8 cellular contexts compared by ENCODE assay signal in genomic region chr17:17919169-17920107, GRCh38. TPM values are rescaled to one million over a fixed set of nuclear protein-coding genes. Genes with fewer than 3 reads are reported as not detected.
DNase-seq lines count a peak whose midpoint lies in the region; ATAC-seq and TF ChIP-seq lines count a peak whose summit lies in the region.

No MANE protein-coding gene starts in this region.

- H3K4me1 ChIP-seq in right atrium auricular region (peaks cover 0 to 56% of the 10 kb centered on the region in 2 donors), sigmoid colon (peaks cover 0 to 54% (median 47%) of the 10 kb centered on the region in 4 donors)

- H3K9me3 ChIP-seq in right atrium auricular region (no peaks in the 10 kb centered on the region), sigmoid colon (no peaks in the 10 kb centered on the region)

- H3K4me1 Mint-ChIP-seq in T-cell: peaks cover 23 to 28% (median 25%) of the 10 kb centered on the region in 3 donors

- TF ChIP-seq POLR2A in NB4 (IDR thresholded peaks at IDR 0.05; ENCODE audit: extremely low read depth, insufficient read length) (no peak), sigmoid colon (IDR thresholded peaks at IDR 0.05) (no peak)

- H3K9me3 Mint-ChIP-seq in T-cell: no peaks in the 10 kb centered on the region

- H3K27me3 ChIP-seq in right atrium auricular region (no peaks in the 10 kb centered on the region), sigmoid colon (no peaks in the 10 kb centered on the region)

- intact Hi-C loops in sigmoid colon (cut with DNase I): loop anchor here (2.0 to 5.0 kb wide), 4 partner anchors 42 to 239 kb away; partner anchors contain the start of genes ATPAF2, GID4 and RAI1

- CTCF ChIA-PET in T-cell (lab: Charles Lee): interaction anchor here (0.5 to 1.4 kb wide), 14 partner anchors 12 to 423 kb away, joined by 3 to 7 read pairs (median 3); partner anchors contain the start of genes DRC3 (in 1 of the 2), RASD1 (in 1 of the 2) and TOM1L2 (in 1 of the 2)

- no peak overlapping the region for H3K27ac Mint-ChIP-seq in T-cell

- H3K4me3 Mint-ChIP-seq in T-cell: no peak overlapping the region

- no peaks in the 10 kb centered on the region for H3K27me3 Mint-ChIP-seq in T-cell

- peaks cover 3% of the 10 kb centered on the region for H3K36me3 Mint-ChIP-seq in T-cell

- DNase-seq in GM04504 (ENCODE audit: low read depth) (peak; percentile 57), NB4 (ENCODE audit: low read depth) (peak; percentile 88), T-cell (peak; percentile 14 to 72 (median 62)), amygdala (lab: John Stamatoyannopoulos, UW) (peak in 41 of 56 donors; percentile 24 to 77 (median 53)), right atrium auricular region (ENCODE audit: low spot score) (peak; percentile 84), sigmoid colon (peak; percentile 89)

- TF ChIP-seq EP300 in sigmoid colon (IDR thresholded peaks at IDR 0.05): no peak

- TF ChIP-seq CTCF in NB4 (IDR thresholded peaks at IDR 0.05; ENCODE audit: low read depth, low read length) (peak; percentile 93), right atrium auricular region (IDR thresholded peaks at IDR 0.05) (peak; percentile 80 to 87), sigmoid colon (IDR thresholded peaks at IDR 0.05) (peak; percentile 52 to 80 (median 67))

- 31 to 39% methylated on average over 5 of the region's 5 CpGs for WGBS in sigmoid colon, 2 donors

- H3K36me3 ChIP-seq in right atrium auricular region (no peaks in the 10 kb centered on the region), sigmoid colon (no peaks in the 10 kb centered on the region)

- peak; percentile 76 to 93 (median 82) for ATAC-seq in T-cell (replicated peaks in 1 of 4)
- no peak for ATAC-seq in HG02571 (IDR thresholded peaks at IDR 0.05; ENCODE audit: unreplicated experiment)
- no peak for ATAC-seq in GM21723 (IDR thresholded peaks at IDR 0.05; ENCODE audit: unreplicated experiment)

- H3K4me3 ChIP-seq in NB4 (ENCODE audit: low read depth, low read length): no peak overlapping the region
- H3K4me3 ChIP-seq in right atrium auricular region: no peak overlapping the region
- H3K4me3 ChIP-seq in sigmoid colon: no peak overlapping the region

- POLR2A ChIA-PET in T-cell (lab: Charles Lee): interaction anchor here in 1 of 2 donors (0.5 kb wide), 1 partner anchor 20 kb away, joined by 3 read pairs; no protein-coding TSS in a partner anchor

- H3K27ac ChIP-seq in right atrium auricular region (peak overlapping the region in 1 of 2 donors; percentile 4), sigmoid colon (peak overlapping the region in 3 of 4 donors; percentile 33 to 51 (median 50))

RNA-seq across cellular contexts. Expression of gene TOM1L2, which starts 52.8 kb away (rescaled TPM):
- total RNA-seq in T-cell (10 to 100 TPM; 57.5 to 71.5 (median 61.9) TPM), right atrium auricular region (100 to 1,000 TPM; 186 to 347 TPM), sigmoid colon (100 to 1,000 TPM in 1 of 4 donors, 10 to 100 TPM in 3; 38.2 to 215 (median 66.2) TPM)
- polyA plus RNA-seq in sigmoid colon: 10 to 100 TPM; 13.8 to 43.3 (median 29.6) TPM

RNA-seq across cellular contexts. Expression of gene DRC3, which starts 53.2 kb away (rescaled TPM):
- total RNA-seq in T-cell: under 1 TPM in 3 of 5 donors, not detected in 2; 0.32 to 0.58 (median 0.53) TPM
- total RNA-seq in right atrium auricular region: 1 to 10 TPM in 1 of 2 donors, under 1 TPM in 1; 0.94 to 1.7 TPM
- total RNA-seq in sigmoid colon: 1 to 10 TPM in 3 of 4 donors, under 1 TPM in 1; 0.36 to 6.1 (median 1.8) TPM
- polyA plus RNA-seq in sigmoid colon: under 1 TPM in 1 of 3 donors, not detected in 2; 0.83 TPM

Comparison
In these comparisons a context has a peak if more than half of its experiments do, and no peak if none do; other contexts are left out.
1. ATAC-seq: peak in T-cell (4 of 4); none in HG02571 (single experiment) and GM21723 (single experiment).
2. Peak in every context shown above with its lines, with median percentiles within 50 percentile points of each other: DNase-seq and CTCF ChIP-seq.